In genomic region chr1:183272390-183272801, GRCh38 we compare ENCODE assay signal across 14 cellular contexts.
DNase-seq lines count a peak whose midpoint lies in the region; ATAC-seq, FAIRE-seq and TF ChIP-seq lines count a peak whose summit lies in the region.
"Had no signal": no experiment of that assay in that cellular context is flagged by ENCODE, and none has a peak within 500 bp of the region (broad histone marks: within the 10 kb centered on the region; RNA-seq: fewer than 3 reads in every experiment).

No MANE protein-coding gene starts in this region.

- TF ChIP-seq POLR2A in uterus (IDR thresholded peaks at IDR 0.05): no peak

- WGBS in heart right ventricle, 2 donors: 71 to 76% methylated on average over 4 of the region's 4 CpGs

- peak in 1 of 8 donors; percentile 9 for ATAC-seq in heart right ventricle
- no peak for ATAC-seq in left ventricle myocardium superior
- ATAC-seq: HepG2 had no signal

- FAIRE-seq in astrocyte (lab: Jason Lieb, UNC) (peak; percentile 83), frontal cortex (lab: Jason Lieb, UNC) (no peak)
- FAIRE-seq: HepG2 had no signal

- no peaks in the 10 kb centered on the region for H3K27me3 ChIP-seq in heart right ventricle
- no peaks in the 10 kb centered on the region for H3K27me3 ChIP-seq in astrocyte (ENCODE audit: insufficient read depth, low read length)
- H3K27me3 ChIP-seq in uterus: no peaks in the 10 kb centered on the region

- peak overlapping the region; percentile 73 for H3K27ac Mint-ChIP-seq in astrocyte (ENCODE audit: unreplicated experiment)

- H3K27ac ChIP-seq in heart right ventricle (peak overlapping the region in 8 of 10 donors; percentile 6 to 74 (median 40)), astrocyte (ENCODE audit: low read depth, low read length) (peak overlapping the region; percentile 92), uterus (no peak overlapping the region)
- H3K27ac ChIP-seq: SK-N-MC had no signal

- no peaks in the 10 kb centered on the region for H4K20me1 ChIP-seq in astrocyte (ENCODE audit: insufficient read depth, low read length)

- TF ChIP-seq CTCF in heart right ventricle (IDR thresholded peaks at IDR 0.05) (no peak), astrocyte (IDR thresholded peaks at IDR 0.05; ENCODE audit: insufficient read depth, low read depth, low read length) (no peak), uterus (IDR thresholded peaks at IDR 0.05) (no peak)

- peak overlapping the region; percentile 3 for H2AFZ ChIP-seq in astrocyte (ENCODE audit: low read depth, low read length)

- H3K4me1 Mint-ChIP-seq in astrocyte (ENCODE audit: low read depth, unreplicated experiment): peaks cover 24% of the 10 kb centered on the region

- H3K4me3 ChIP-seq in heart right ventricle (no peak overlapping the region), astrocyte (ENCODE audit: insufficient read depth, low read depth, low read length) (no peak overlapping the region), uterus (no peak overlapping the region)
- H3K4me3 ChIP-seq: SK-N-MC had no signal

- intact Hi-C loops in heart right ventricle (cut with DNase I): no loop called here
- intact Hi-C loops in left ventricle myocardium superior (cut with micrococcal nuclease): no loop called here
- intact Hi-C loops in uterus (cut with DNase I; ENCODE audit: low total_unique reads): no loop called here

- no peaks in the 10 kb centered on the region for H3K27me3 Mint-ChIP-seq in astrocyte (ENCODE audit: low read depth, unreplicated experiment)

- no peaks in the 10 kb centered on the region for H3K36me3 Mint-ChIP-seq in astrocyte (ENCODE audit: low read depth, unreplicated experiment)

- H3K79me2 ChIP-seq in astrocyte (ENCODE audit: insufficient read depth, low read length): no peaks in the 10 kb centered on the region

- peak overlapping the region; percentile 38 for H3K4me2 ChIP-seq in astrocyte (ENCODE audit: low read length)

- DNase-seq in heart right ventricle (no peak), left ventricle myocardium superior (no peak), astrocyte (ENCODE audit: low read depth) (peak; percentile 96), islet precursor cell (peak; percentile 93), frontal cortex (ENCODE audit: low spot score in 2 of 2) (no peak), uterus (no peak), DMS79 treated with DMSO at 0.1 percent for 48 hours (lab: John Stamatoyannopoulos, UW) (no peak), NCI-H2171 treated with DMSO at 0.1 percent for 48 hours (lab: John Stamatoyannopoulos, UW) (no peak)
- DNase-seq: activated CD8-positive, alpha-beta memory T cell treated with anti-CD3 and anti-CD28 coated beads for 24 hours; anterior cingulate cortex; head of caudate nucleus; NCI-H2227 treated with DMSO at 0.1 percent for 48 hours had no signal

- H3K9me3 Mint-ChIP-seq in astrocyte (ENCODE audit: unreplicated experiment): no peaks in the 10 kb centered on the region

- no peak overlapping the region for H3K4me3 Mint-ChIP-seq in astrocyte (ENCODE audit: unreplicated experiment)

- peaks cover 0 to 46% (median 22%) of the 10 kb centered on the region in 9 donors for H3K4me1 ChIP-seq in heart right ventricle
- peaks cover 45% of the 10 kb centered on the region for H3K4me1 ChIP-seq in astrocyte (ENCODE audit: insufficient read depth, low read length)
- H3K4me1 ChIP-seq in uterus: no peaks in the 10 kb centered on the region

- H3K9me3 ChIP-seq in heart right ventricle: no peaks in the 10 kb centered on the region
- H3K9me3 ChIP-seq in astrocyte (ENCODE audit: insufficient read depth, low read depth, low read length): no peaks in the 10 kb centered on the region
- H3K9me3 ChIP-seq in uterus: no peaks in the 10 kb centered on the region

- H3K36me3 ChIP-seq in heart right ventricle: no peaks in the 10 kb centered on the region
- no peaks in the 10 kb centered on the region for H3K36me3 ChIP-seq in astrocyte (ENCODE audit: insufficient read depth, low read length)
- no peaks in the 10 kb centered on the region for H3K36me3 ChIP-seq in uterus

- peak overlapping the region; percentile 63 for H3K9ac ChIP-seq in astrocyte (ENCODE audit: low read length)

Comparison
In these comparisons a context has a peak if more than half of its experiments do, and no peak if none do; other contexts are left out.
1. DNase-seq: peak in astrocyte (single experiment) and islet precursor cell (single experiment); none in heart right ventricle (0 of 2), left ventricle myocardium superior (single experiment), frontal cortex (0 of 2), uterus (0 of 2), DMS79 treated with DMSO at 0.1 percent for 48 hours (single experiment) and NCI-H2171 treated with DMSO at 0.1 percent for 48 hours (single experiment).
2. H3K27ac ChIP-seq: peak in heart right ventricle (8 of 10) and astrocyte (single experiment); none in uterus (0 of 2).